23 cellular contexts compared by ENCODE assay signal in the genomic region with DNA sequence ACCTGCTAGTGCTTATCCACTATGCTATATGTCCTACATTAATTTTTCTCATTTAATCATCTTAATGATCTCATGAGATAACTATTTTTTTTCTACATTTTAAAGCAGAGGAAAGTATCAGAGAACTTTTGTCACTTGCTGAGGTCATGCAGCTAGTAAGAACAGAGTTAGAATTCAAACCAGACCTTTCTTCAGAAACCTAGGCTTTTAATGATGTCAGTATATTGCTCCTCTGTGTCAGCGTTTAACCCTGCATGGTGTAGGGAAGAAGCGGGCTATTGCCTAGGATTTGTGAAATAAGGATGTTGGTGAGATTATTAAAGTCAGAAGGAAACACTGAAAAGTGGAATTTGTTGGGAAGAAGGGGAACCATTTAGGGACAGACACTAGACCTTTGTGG.
DNase-seq lines count a peak whose midpoint lies in the region; ATAC-seq and TF ChIP-seq lines count a peak whose summit lies in the region.
"Had no signal": no experiment of that assay in that cellular context is flagged by ENCODE, and none has a peak within 500 bp of the region (broad histone marks: within the 10 kb centered on the region; RNA-seq: fewer than 3 reads in every experiment).

No MANE protein-coding gene starts in this region.

- ATAC-seq in stimulated activated naive CD8-positive, alpha-beta T cell treated with anti-CD3 and anti-CD28 coated beads, Interleukin-15, amount 100 ng/mL, for 72 hours, result no peak
- no peak for ATAC-seq in gastroesophageal sphincter
- ATAC-seq in activated CD4-positive, CD25-positive, alpha-beta regulatory T cell treated with anti-CD3 and anti-CD28 coated beads, Interleukin-2, amount 50 U/mL, for 24 hours, result no peak
- ATAC-seq: mucosa of descending colon; stimulated activated naive CD8-positive, alpha-beta T cell treated with anti-CD3 and anti-CD28 coated beads, Interleukin-15, Interleukin-2, amounts not matched to agents 100 U/mL and 50 U/mL, for 24 hours had no signal

- H3K9me3 ChIP-seq in gastroesophageal sphincter (no peaks in the 10 kb centered on the region), uterus (no peaks in the 10 kb centered on the region)
- H3K9me3 ChIP-seq: colonic mucosa, mucosa of descending colon, neutrophil, prostate gland, tibial artery had no signal

- H3K27ac Mint-ChIP-seq in stimulated activated naive CD8-positive, alpha-beta T cell treated with anti-CD3 and anti-CD28 coated beads, Interleukin-15, Interleukin-2, amounts not matched to agents 100 ng/mL and 50 ng/mL, for 24 hours, result peak overlapping the region; percentile 8
- H3K27ac Mint-ChIP-seq in stimulated activated naive CD8-positive, alpha-beta T cell treated with anti-CD3 and anti-CD28 coated beads, Interleukin-15, amount 100 ng/mL, for 72 hours, result no peak overlapping the region
- H3K27ac Mint-ChIP-seq: activated B cell treated with CpG ODN at 0.5 μM for 24 hours had no signal

- 86 to 100% methylated on average over 2 of the region's 2 CpGs for WGBS in gastroesophageal sphincter (ENCODE audit: low coverage in 1 of 2), 2 donors

- H3K27me3 ChIP-seq in gastroesophageal sphincter, result no peaks in the 10 kb centered on the region
- H3K27me3 ChIP-seq in uterus, result no peaks in the 10 kb centered on the region
- H3K27me3 ChIP-seq: colonic mucosa, hepatocyte, neutrophil, tibial artery had no signal

- peaks cover 87% of the 10 kb centered on the region for H3K4me1 Mint-ChIP-seq in stimulated activated naive CD8-positive, alpha-beta T cell treated with anti-CD3 and anti-CD28 coated beads, Interleukin-15, Interleukin-2, amounts not matched to agents 100 ng/mL and 50 ng/mL, for 24 hours (ENCODE audit: low read depth)
- H3K4me1 Mint-ChIP-seq in stimulated activated naive CD8-positive, alpha-beta T cell treated with anti-CD3 and anti-CD28 coated beads, Interleukin-15, amount 100 ng/mL, for 72 hours, result peaks cover 84% of the 10 kb centered on the region

- TF ChIP-seq POLR2A in gastroesophageal sphincter (IDR thresholded peaks at IDR 0.05) (no peak), uterus (IDR thresholded peaks at IDR 0.05) (no peak)

- H3K27me3 Mint-ChIP-seq in stimulated activated naive CD8-positive, alpha-beta T cell treated with anti-CD3 and anti-CD28 coated beads, Interleukin-15, Interleukin-2, amounts not matched to agents 100 ng/mL and 50 ng/mL, for 24 hours, result no peaks in the 10 kb centered on the region
- no peaks in the 10 kb centered on the region for H3K27me3 Mint-ChIP-seq in stimulated activated naive CD8-positive, alpha-beta T cell treated with anti-CD3 and anti-CD28 coated beads, Interleukin-15, amount 100 ng/mL, for 72 hours
- H3K27me3 Mint-ChIP-seq: activated B cell treated with CpG ODN at 0.5 μM for 24 hours had no signal

- H3K4me3 ChIP-seq in gastroesophageal sphincter (no peak overlapping the region), uterus (no peak overlapping the region)
- H3K4me3 ChIP-seq: colonic mucosa, hepatocyte, mucosa of descending colon, prostate gland, skin epidermis, tibial artery had no signal

- no peak for TF ChIP-seq EP300 in gastroesophageal sphincter (IDR thresholded peaks at IDR 0.05)

- TF ChIP-seq CTCF in VCaP (conservative IDR thresholded peaks at IDR 0.05), result no peak
- TF ChIP-seq CTCF in gastroesophageal sphincter (IDR thresholded peaks at IDR 0.05), result no peak
- TF ChIP-seq CTCF in uterus (IDR thresholded peaks at IDR 0.05), result no peak

- H3K4me1 ChIP-seq in gastroesophageal sphincter, result peaks cover 18 to 87% (median 38%) of the 10 kb centered on the region in 3 donors
- peaks cover 5 to 19% of the 10 kb centered on the region in 2 donors for H3K4me1 ChIP-seq in uterus
- H3K4me1 ChIP-seq: colonic mucosa had no signal

- H3K36me3 ChIP-seq in gastroesophageal sphincter (no peaks in the 10 kb centered on the region), uterus (no peaks in the 10 kb centered on the region)
- H3K36me3 ChIP-seq: colonic mucosa, neutrophil, prostate gland, tibial artery had no signal

- H3K4me3 Mint-ChIP-seq in stimulated activated naive CD8-positive, alpha-beta T cell treated with anti-CD3 and anti-CD28 coated beads, Interleukin-15, Interleukin-2, amounts not matched to agents 100 ng/mL and 50 ng/mL, for 24 hours, result no peak overlapping the region
- H3K4me3 Mint-ChIP-seq in stimulated activated naive CD8-positive, alpha-beta T cell treated with anti-CD3 and anti-CD28 coated beads, Interleukin-15, amount 100 ng/mL, for 72 hours, result no peak overlapping the region
- H3K4me3 Mint-ChIP-seq: activated B cell treated with CpG ODN at 0.5 μM for 24 hours had no signal

- H3K27ac ChIP-seq in VCaP, result peak overlapping the region; percentile 83
- peak overlapping the region; percentile 59 to 77 (median 69) for H3K27ac ChIP-seq in gastroesophageal sphincter
- peak overlapping the region; percentile 74 to 86 for H3K27ac ChIP-seq in uterus
- H3K27ac ChIP-seq: colonic mucosa, neutrophil, skin epidermis, tibial artery had no signal

- DNase-seq in stimulated activated naive CD8-positive, alpha-beta T cell treated with anti-CD3 and anti-CD28 coated beads, Interleukin-15, amount 100 ng/mL, for 72 hours, result no peak
- no peak for DNase-seq in uterus
- DNase-seq in activated effector memory CD4-positive, alpha-beta T cell treated with anti-CD3 and anti-CD28 coated beads, Interleukin-2, amount 50 U/mL, for 16 hours, result no peak
- DNase-seq in stimulated activated CD4-positive, alpha-beta T cell treated with anti-CD3 and anti-CD28 coated beads, Interleukin-15, amount 100 ng/mL, for 24 hours, result no peak
- DNase-seq: activated B cell treated with CpG ODN at 0.5 μM for 24 hours; colonic mucosa; GDM1; HCEC 1CT; KBM-7; mucosa of descending colon; NCI-H2171; NCI-H524; stimulated activated naive CD8-positive, alpha-beta T cell treated with anti-CD3 and anti-CD28 coated beads, Interleukin-15, Interleukin-2, amounts not matched to agents 100 U/mL and 50 U/mL, for 24 hours; tibial artery had no signal

- H3K9me3 Mint-ChIP-seq in stimulated activated naive CD8-positive, alpha-beta T cell treated with anti-CD3 and anti-CD28 coated beads, Interleukin-15, Interleukin-2, amounts not matched to agents 100 ng/mL and 50 ng/mL, for 24 hours, result no peaks in the 10 kb centered on the region
- H3K9me3 Mint-ChIP-seq in stimulated activated naive CD8-positive, alpha-beta T cell treated with anti-CD3 and anti-CD28 coated beads, Interleukin-15, amount 100 ng/mL, for 72 hours, result no peaks in the 10 kb centered on the region
- H3K9me3 Mint-ChIP-seq: activated B cell treated with CpG ODN at 0.5 μM for 24 hours, brain had no signal

- intact Hi-C loops in uterus (cut with DNase I; ENCODE audit: low total_unique reads), result no loop called here

- H3K36me3 Mint-ChIP-seq in stimulated activated naive CD8-positive, alpha-beta T cell treated with anti-CD3 and anti-CD28 coated beads, Interleukin-15, Interleukin-2, amounts not matched to agents 100 ng/mL and 50 ng/mL, for 24 hours (ENCODE audit: low read depth), result no peaks in the 10 kb centered on the region
- H3K36me3 Mint-ChIP-seq: brain had no signal
